In genomic region chr18:66342577-66342976, GRCh38 we compare ENCODE assay signal across 30 cellular contexts.
"Had no signal": no experiment of that assay in that cellular context is flagged by ENCODE, and none has a peak within 500 bp of the region (broad histone marks: within the 10 kb centered on the region; RNA-seq: fewer than 3 reads in every experiment).

No MANE protein-coding gene starts in this region.

- H3K9me3 ChIP-seq: esophagus squamous epithelium, ovary, psoas muscle, sigmoid colon, testis, tibial artery had no signal

- H3K27ac ChIP-seq: coronary artery, esophagus squamous epithelium, heart right ventricle, ovary, psoas muscle, sigmoid colon, testis, tibial artery had no signal

- H3K36me3 ChIP-seq: esophagus squamous epithelium, heart right ventricle, ovary, sigmoid colon, tibial artery had no signal

- H3K4me3 ChIP-seq: coronary artery, esophagus squamous epithelium, heart right ventricle, lung, ovary, psoas muscle, sigmoid colon, testis, tibial artery had no signal

- H3K27me3 ChIP-seq: esophagus squamous epithelium, heart right ventricle, ovary, sigmoid colon, testis, tibial artery had no signal

- FAIRE-seq: endothelial cell of umbilical vein had no signal

- H3K4me1 ChIP-seq: esophagus squamous epithelium, heart right ventricle, psoas muscle, sigmoid colon, testis, tibial artery had no signal

- DNase-seq: dermis blood vessel endothelial cell; effector memory CD4-positive, alpha-beta T cell; erythroblast; esophagus squamous epithelium; foreskin melanocyte; glutamatergic neuron; heart right ventricle; hippocampal formation; immature natural killer cell; islet precursor cell; kidney glomerular epithelial cell; left colon; left ventricle myocardium superior; natural killer cell; occipital lobe; ovary; posterior cingulate gyrus; psoas muscle; right cardiac atrium; sigmoid colon; stimulated activated CD4-positive, alpha-beta T cell treated with anti-CD3 and anti-CD28 coated beads, Interleukin-2, amount 100 ng/mL, for 24 hours; stimulated activated CD4-positive, alpha-beta T cell treated with anti-CD3 and anti-CD28 coated beads, Interleukin-4, amount 100 ng/mL, for 4 hours; stimulated activated naive CD8-positive, alpha-beta T cell treated with anti-CD3 and anti-CD28 coated beads, Interleukin-15, Interleukin-2, amounts not matched to agents 100 U/mL and 50 U/mL, for 24 hours; substantia nigra; testis; tibial artery had no signal

- ATAC-seq: heart right ventricle; left colon; left ventricle myocardium superior; natural killer cell; psoas muscle; right cardiac atrium; stimulated activated memory B cell treated with anti-CD40 and anti-IgM and Interleukin-4, amounts not matched to agents 10 μg/mL and 1 μg/mL and 100 μg/mL, for 72 hours; stimulated activated naive CD8-positive, alpha-beta T cell treated with anti-CD3 and anti-CD28 coated beads, Interleukin-15, Interleukin-2, amounts not matched to agents 100 U/mL and 50 U/mL, for 24 hours had no signal
